8 cellular contexts compared by ENCODE assay signal in the genomic region with DNA sequence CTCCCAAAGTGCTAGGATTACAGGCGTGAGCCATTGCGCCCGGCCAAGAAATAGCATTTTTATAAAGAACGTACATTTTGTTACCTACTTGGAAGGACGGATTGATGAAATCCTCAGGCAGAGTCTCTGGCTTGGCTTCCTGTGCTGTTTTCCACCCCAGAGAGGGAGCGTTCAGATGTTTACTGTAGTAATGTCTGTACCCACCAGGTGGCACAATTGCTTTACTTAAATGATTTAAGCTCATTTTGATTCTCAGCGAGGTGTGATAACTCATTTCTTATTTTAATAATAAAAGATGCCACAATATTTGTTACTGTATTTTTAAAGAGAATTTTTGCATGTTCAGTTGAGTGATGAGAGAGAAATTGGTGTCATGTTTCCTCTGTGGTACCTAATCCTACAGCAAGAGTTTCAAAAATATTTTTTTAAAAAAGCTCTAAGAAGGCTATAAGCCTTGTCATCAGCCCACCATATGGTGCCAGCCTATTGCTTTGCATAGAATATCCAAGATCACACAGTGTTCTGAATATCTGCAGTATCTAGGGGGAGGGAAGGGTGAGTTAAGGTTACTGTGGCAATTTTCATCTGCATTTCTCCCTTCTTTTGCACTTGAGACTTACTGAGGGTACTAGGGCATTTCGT.
DNase-seq lines count a peak whose midpoint lies in the region; ATAC-seq and TF ChIP-seq lines count a peak whose summit lies in the region.

No MANE protein-coding gene starts in this region.

- no peak overlapping the region for H3K27ac ChIP-seq in CD8-positive, alpha-beta T cell (ENCODE audit: low read depth, low read length)
- no peak overlapping the region for H3K27ac ChIP-seq in epithelial cell of prostate

- DNase-seq in CD8-positive, alpha-beta T cell, result peak; percentile 8 to 65 (median 50)
- peak; percentile 64 for DNase-seq in NCI-H774 (lab: John Stamatoyannopoulos, UW)
- DNase-seq in activated CD8-positive, alpha-beta T cell treated with anti-CD3 and anti-CD28 coated beads for 36 hours, result peak; percentile 77
- DNase-seq in epithelial cell of prostate (ENCODE audit: low read depth, low spot score), result peak; percentile 3
- DNase-seq in myocyte (ENCODE audit: low read depth), result peak; percentile 80
- peak; percentile 31 to 70 (median 44) for DNase-seq in stimulated activated naive CD4-positive, alpha-beta T cell (lab: John Stamatoyannopoulos, UW)

- H3K4me1 ChIP-seq in CD8-positive, alpha-beta T cell (ENCODE audit: insufficient read depth, low read length), result peaks cover 8% of the 10 kb centered on the region

- H3K9me3 Mint-ChIP-seq in CD8-positive, alpha-beta T cell, result no peaks in the 10 kb centered on the region
- no peaks in the 10 kb centered on the region for H3K9me3 Mint-ChIP-seq in activated CD8-positive, alpha-beta T cell treated with anti-CD3 and anti-CD28 coated beads for 36 hours

- H3K36me3 ChIP-seq in CD8-positive, alpha-beta T cell (ENCODE audit: insufficient read depth, low read length), result no peaks in the 10 kb centered on the region

- H3K27ac Mint-ChIP-seq in CD8-positive, alpha-beta T cell, result no peak overlapping the region
- no peak overlapping the region for H3K27ac Mint-ChIP-seq in activated CD8-positive, alpha-beta T cell treated with anti-CD3 and anti-CD28 coated beads for 36 hours

- CTCF ChIA-PET in CD8-positive, alpha-beta T cell (lab: Charles Lee), result interaction anchor here (0.6 to 4.9 kb wide), 43 partner anchors 9 to 597 kb away, joined by 3 to 37 read pairs (median 4); partner anchors contain the start of gene EXOC3L4
- CTCF ChIA-PET in activated CD8-positive, alpha-beta T cell treated with anti-CD3 and anti-CD28 coated beads for 36 hours (lab: Charles Lee), result interaction anchor here (0.6 to 3.7 kb wide), 58 partner anchors 9 to 734 kb away, joined by 3 to 27 read pairs (median 4); no protein-coding TSS in a partner anchor

- intact Hi-C loops in CD8-positive, alpha-beta T cell (cut with DNase I, micrococcal nuclease), result loop anchor here (1.0 to 10.0 kb wide), 10 partner anchors 100 to 598 kb away; partner anchors contain the start of gene RCOR1 (in 1 of the 2)
- intact Hi-C loops in activated CD8-positive, alpha-beta T cell treated with anti-CD3 and anti-CD28 coated beads for 36 hours (cut with micrococcal nuclease), result loop anchor here (5.0 to 10.0 kb wide), 2 partner anchors 223 to 400 kb away; partner anchors contain the start of gene EXOC3L4

- ATAC-seq in CD8-positive, alpha-beta T cell, result peak; percentile 84
- ATAC-seq in HG03196 (IDR thresholded peaks at IDR 0.05; ENCODE audit: unreplicated experiment) (peak; percentile 48), GM19395 (IDR thresholded peaks at IDR 0.05; ENCODE audit: unreplicated experiment) (no peak)
- ATAC-seq in activated CD8-positive, alpha-beta T cell treated with anti-CD3 and anti-CD28 coated beads for 36 hours, result peak; percentile 82

- H3K9me3 ChIP-seq in CD8-positive, alpha-beta T cell (ENCODE audit: low read length), result no peaks in the 10 kb centered on the region

- POLR2A ChIA-PET in CD8-positive, alpha-beta T cell (lab: Charles Lee), result interaction anchor here (1.0 kb wide), 1 partner anchor 227 kb away, joined by 3 read pairs; no protein-coding TSS in a partner anchor
- POLR2A ChIA-PET in activated CD8-positive, alpha-beta T cell treated with anti-CD3 and anti-CD28 coated beads for 36 hours (lab: Charles Lee), result no interaction called here

- peaks cover 4% of the 10 kb centered on the region for H3K36me3 Mint-ChIP-seq in CD8-positive, alpha-beta T cell
- no peaks in the 10 kb centered on the region for H3K36me3 Mint-ChIP-seq in activated CD8-positive, alpha-beta T cell treated with anti-CD3 and anti-CD28 coated beads for 36 hours (ENCODE audit: low read depth)

- peak; percentile 86 for TF ChIP-seq CTCF in CD8-positive, alpha-beta T cell (IDR thresholded peaks at IDR 0.05)
- peak; percentile 81 for TF ChIP-seq CTCF in activated CD8-positive, alpha-beta T cell treated with anti-CD3 and anti-CD28 coated beads for 36 hours (IDR thresholded peaks at IDR 0.05)

- no peak overlapping the region for H3K4me3 Mint-ChIP-seq in CD8-positive, alpha-beta T cell
- no peak overlapping the region for H3K4me3 Mint-ChIP-seq in activated CD8-positive, alpha-beta T cell treated with anti-CD3 and anti-CD28 coated beads for 36 hours

- H3K4me1 Mint-ChIP-seq in CD8-positive, alpha-beta T cell (ENCODE audit: low read depth), result peaks cover 38% of the 10 kb centered on the region
- H3K4me1 Mint-ChIP-seq in activated CD8-positive, alpha-beta T cell treated with anti-CD3 and anti-CD28 coated beads for 36 hours (ENCODE audit: low read depth), result peaks cover 22% of the 10 kb centered on the region

- no peak overlapping the region for H3K4me3 ChIP-seq in CD8-positive, alpha-beta T cell (ENCODE audit: low read depth, low read length)

- H3K27me3 ChIP-seq in CD8-positive, alpha-beta T cell (ENCODE audit: insufficient read depth, low read length), result no peaks in the 10 kb centered on the region

- no peaks in the 10 kb centered on the region for H3K27me3 Mint-ChIP-seq in CD8-positive, alpha-beta T cell (ENCODE audit: low read depth)
- no peaks in the 10 kb centered on the region for H3K27me3 Mint-ChIP-seq in activated CD8-positive, alpha-beta T cell treated with anti-CD3 and anti-CD28 coated beads for 36 hours

Comparison
In these comparisons a context has a peak if more than half of its experiments do, and no peak if none do; other contexts are left out.
1. DNase-seq: peak in every context shown above with its lines; median percentile 80 in myocyte; 77 in activated CD8-positive, alpha-beta T cell treated with anti-CD3 and anti-CD28 coated beads for 36 hours; 64 in NCI-H774; 50 in CD8-positive, alpha-beta T cell; 44 in stimulated activated naive CD4-positive, alpha-beta T cell; 3 in epithelial cell of prostate.